ENCODE assay signal across 5 cellular contexts in genomic region chr14:37841039-37841438, GRCh38.
DNase-seq lines count a peak whose midpoint lies in the region; ATAC-seq, FAIRE-seq and TF ChIP-seq lines count a peak whose summit lies in the region.
"Not testable (repeated sequence)": the region's sequence is repeated elsewhere in the genome, so short reads cannot be mapped to it uniquely, and the experiment has no call there.

No MANE protein-coding gene starts in this region.

- H3K18ac ChIP-seq in IMR-90 (ENCODE audit: low read depth, low read length); H1 (ENCODE audit: extremely low read depth, low read length): not testable (repeated sequence)

- not testable (repeated sequence) for H3K56ac ChIP-seq in IMR-90 (ENCODE audit: extremely low read depth, insufficient read depth, low read length); H1 (replicated peaks; ENCODE audit: insufficient read length, low read depth, low read length)

- H2BK20ac ChIP-seq in IMR-90 (ENCODE audit: low read depth, low read length); H1 (ENCODE audit: low read length): not testable (repeated sequence)

- not testable (repeated sequence) for H3K9me1 ChIP-seq in IMR-90 (ENCODE audit: insufficient read depth, low read length); K562 (ENCODE audit: control insufficient read depth, insufficient read depth, low read length)

- CTCF ChIA-PET in A549 (lab: Yijun Ruan, JAX) = interaction anchor here (1.3 kb wide), 1 partner anchor 128 kb away, joined by 3 read pairs; no protein-coding TSS in a partner anchor
- CTCF ChIA-PET in IMR-90 (lab: Yijun Ruan, JAX); K562 (lab: Yijun Ruan, JAX; ENCODE audit: low intra/inter-chr PET ratio); HepG2 (lab: Yijun Ruan, JAX; ENCODE audit: low intra/inter-chr PET ratio, low total read pairs): not testable (repeated sequence)
- CTCF ChIA-PET in H1 (lab: Charles Lee; ENCODE audit: partially characterized antibody) = interaction anchor here (0.8 to 0.9 kb wide), 2 partner anchors 10 to 763 kb away, joined by 3 to 4 read pairs; no protein-coding TSS in a partner anchor

- not testable (repeated sequence) for H3K79me1 ChIP-seq in IMR-90 (ENCODE audit: low read depth in 1 of 2, low read length in 2 of 2); H1 (ENCODE audit: low read depth, low read length)

- H3K23me2 ChIP-seq in H1 (ENCODE audit: low read depth, low read length) = not testable (repeated sequence)

- not testable (repeated sequence) for H2AK9ac ChIP-seq in IMR-90 (replicated peaks; ENCODE audit: low read depth, low read length, poor library complexity)

- not testable (repeated sequence) for H3K4me2 ChIP-seq in A549; IMR-90 (ENCODE audit: low read depth, low read length); K562 (ENCODE audit: insufficient read depth, low read length); H1 (ENCODE audit: insufficient read depth in 1 of 2, low read depth in 2 of 2, low read length in 2 of 2); HepG2 (ENCODE audit: low read depth, low read length)

- H4K5ac ChIP-seq in IMR-90 (ENCODE audit: low read depth, low read length); H1 (ENCODE audit: insufficient read length, low read depth, low read length): not testable (repeated sequence)

- ATAC-seq in A549; IMR-90 (ENCODE audit: low read depth); K562; HepG2: not testable (repeated sequence)

- not testable (repeated sequence) for H3K23ac ChIP-seq in IMR-90 (ENCODE audit: low read depth, low read length); H1 (ENCODE audit: insufficient read length)

- not testable (repeated sequence) for H2BK12ac ChIP-seq in H1 (ENCODE audit: low read depth, low read length)

- not testable (repeated sequence) for H3K14ac ChIP-seq in IMR-90 (replicated peaks; ENCODE audit: low read depth, low read length); H1 (ENCODE audit: insufficient read length)

- TF ChIP-seq POLR2A in A549 (IDR thresholded peaks at IDR 0.05; ENCODE audit: low read length); IMR-90 (IDR thresholded peaks at IDR 0.05; ENCODE audit: low read depth, low read length); K562 (conservative IDR thresholded peaks at IDR 0.05); H1 (IDR thresholded peaks at IDR 0.05; ENCODE audit: control extremely low read depth in 1 of 2, low read depth in 2 of 2, low read length in 2 of 2); HepG2 (IDR thresholded peaks at IDR 0.05; ENCODE audit: insufficient read depth in 1 of 2, low read depth in 2 of 2, low read length in 2 of 2): not testable (repeated sequence)

- DNase-seq in A549 (ENCODE audit: low read depth in 1 of 2, low spot score in 1 of 2); IMR-90; K562 (ENCODE audit: extremely low read depth in 1 of 4, low spot score in 3 of 4); H1 (ENCODE audit: low read depth in 1 of 2, low spot score in 2 of 2); HepG2 (ENCODE audit: low spot score): not testable (repeated sequence)

- 35% methylated on average over 4 of the region's 4 CpGs for WGBS in A549 (ENCODE audit: missing lambda C conversion rate)
- WGBS in IMR-90 (ENCODE audit: extremely low coverage in 2 of 2, insufficient read length in 1 of 2), 2 experiments = no CpG with 5 or more reads among the region's 4 CpGs
- WGBS in K562 (ENCODE audit: insufficient coverage, low coverage, missing lambda C conversion rate) = 0% methylated on average over 3 of the region's 4 CpGs
- 88% methylated on average over 4 of the region's 4 CpGs; no CpG with 5 or more reads in 1 of the 2 experiments for WGBS in H1 (ENCODE audit: extremely low coverage in 1 of 2, insufficient coverage in 1 of 2, insufficient read length in 1 of 2, insufficient replicate concordance in 2 of 2, low coverage in 1 of 2, low lambda C conversion rate in 2 of 2, missing lambda C conversion rate in 1 of 2), 2 experiments
- 87% methylated on average over 4 of the region's 4 CpGs for WGBS in HepG2 (ENCODE audit: low lambda C conversion rate)

- H3K9ac ChIP-seq in IMR-90 (ENCODE audit: low read depth, low read length); K562 (ENCODE audit: insufficient read depth in 1 of 2, low read depth in 2 of 2, low read length in 2 of 2); H1 (replicated peaks in 1 of 4; ENCODE audit: extremely low read depth in 1 of 4, low read depth in 3 of 4, low read length in 3 of 4); HepG2 (ENCODE audit: insufficient read depth, low read depth, low read length): not testable (repeated sequence)

- dilution Hi-C loops in IMR-90 (cut with HindIII; ENCODE audit: low sequenced_read_pairs, unreplicated experiment) = not testable (repeated sequence)

- not testable (repeated sequence) for H3K4me1 ChIP-seq in A549; IMR-90 (ENCODE audit: control insufficient read depth, insufficient read depth, low read length); K562 (replicated peaks in 1 of 2; ENCODE audit: control insufficient read depth in 2 of 2, insufficient read depth in 2 of 2, low read length in 2 of 2); H1 (replicated peaks in 1 of 4; ENCODE audit: control insufficient read depth in 3 of 4, insufficient read depth in 4 of 4, low read length in 3 of 4)
- peaks cover 19% of the 10 kb centered on the region for H3K4me1 ChIP-seq in HepG2 (ENCODE audit: insufficient read depth, low read length)

- not testable (repeated sequence) for H3K9me3 ChIP-seq in A549; IMR-90 (ENCODE audit: control insufficient read depth, insufficient read depth, low read length); K562 (replicated peaks; ENCODE audit: control insufficient read depth, insufficient read depth, low read depth, low read length); H1 (ENCODE audit: insufficient read depth in 2 of 2, low read depth in 1 of 2, low read length in 1 of 2); HepG2 (ENCODE audit: low read length)

- H4K8ac ChIP-seq in IMR-90 (ENCODE audit: low read depth in 2 of 2, low read length in 2 of 2); H1 (ENCODE audit: extremely low read depth, insufficient read depth, low read length): not testable (repeated sequence)

- FAIRE-seq in A549 (lab: Jason Lieb, UNC); K562 (lab: Jason Lieb, UNC); H1 (lab: Jason Lieb, UNC); HepG2 (lab: Jason Lieb, UNC): not testable (repeated sequence)

- not testable (repeated sequence) for TF ChIP-seq CTCF in A549 (IDR thresholded peaks at IDR 0.05); IMR-90 (conservative IDR thresholded peaks at IDR 0.05; ENCODE audit: low read depth, low read length); K562 (IDR thresholded peaks at IDR 0.05 in 2 of 3, conservative IDR thresholded peaks at IDR 0.05 in 1 of 3; ENCODE audit: insufficient read depth in 2 of 3, low read depth in 1 of 3, low read length in 3 of 3); H1 (IDR thresholded peaks at IDR 0.05; ENCODE audit: control extremely low read depth in 1 of 3, insufficient read depth in 1 of 3, low read depth in 1 of 3, low read length in 3 of 3); HepG2 (CRISPR knock-in tag; IDR thresholded peaks at IDR 0.05)

- not testable (repeated sequence) for H3K27me3 ChIP-seq in IMR-90 (ENCODE audit: control insufficient read depth, insufficient read depth, low read length); K562 (ENCODE audit: control insufficient read depth in 2 of 2, insufficient read depth in 2 of 2, low read length in 2 of 2); H1 (replicated peaks in 1 of 4; ENCODE audit: control insufficient read depth in 3 of 4, extremely low read depth in 1 of 4, insufficient read depth in 3 of 4, low read length in 3 of 4); HepG2 (ENCODE audit: control insufficient read depth in 1 of 2, insufficient read depth in 2 of 2, low read length in 2 of 2)

- not testable (repeated sequence) for H3K4ac ChIP-seq in IMR-90 (ENCODE audit: low read depth, low read length); H1 (replicated peaks; ENCODE audit: insufficient read length, low read depth, low read length)

- not testable (repeated sequence) for H4K20me1 ChIP-seq in IMR-90 (ENCODE audit: insufficient read depth, low read length); K562 (replicated peaks; ENCODE audit: control insufficient read depth, insufficient read depth, low read length); H1 (replicated peaks in 1 of 2; ENCODE audit: control insufficient read depth in 1 of 2, insufficient read depth in 2 of 2, low read length in 2 of 2); HepG2 (ENCODE audit: insufficient read depth, low read length)

- not testable (repeated sequence) for H3K79me2 ChIP-seq in K562 (ENCODE audit: control insufficient read depth, insufficient read depth, low read length); H1 (ENCODE audit: control insufficient read depth in 1 of 2, insufficient read depth in 2 of 2, low read length in 2 of 2); HepG2 (ENCODE audit: insufficient read depth, low read length)

- in situ Hi-C loops in IMR-90 (cut with MboI; ENCODE audit: low sequenced_read_pairs); K562 (cut with MboI): not testable (repeated sequence)
- in situ Hi-C loops in HepG2 (cut with HindIII; ENCODE audit: extremely low pct_ligation_motif_present, low pct_unique_long_range_greater_than_20kb) = loop anchor here (25.0 kb wide), 1 partner anchor 1979 kb away; no protein-coding TSS in a partner anchor

- not testable (repeated sequence) for H3K4me3 ChIP-seq in A549; IMR-90 (ENCODE audit: insufficient read depth, low read depth, low read length); K562; H1 (ENCODE audit: extremely low read depth in 1 of 4, insufficient read depth in 2 of 4, low read depth in 3 of 4, low read length in 4 of 4); HepG2 (replicated peaks in 1 of 3; ENCODE audit: insufficient read depth in 1 of 3, low read depth in 2 of 3, low read length in 3 of 3)

- not testable (repeated sequence) for H2AK5ac ChIP-seq in IMR-90 (ENCODE audit: low read depth, low read length); H1 (ENCODE audit: low read depth, low read length)

- not testable (repeated sequence) for H2AFZ ChIP-seq in IMR-90 (replicated peaks; ENCODE audit: low read length, poor library complexity); K562 (ENCODE audit: low read depth, low read length); H1 (ENCODE audit: low read length); HepG2 (ENCODE audit: low read length)

- not testable (repeated sequence) for H3K27ac ChIP-seq in A549; IMR-90 (ENCODE audit: insufficient read depth, low read length); K562 (ENCODE audit: extremely low read depth, low read depth, low read length); H1 (ENCODE audit: low read depth, low read length); HepG2 (ENCODE audit: extremely low read length, insufficient read depth, low read length)

- intact Hi-C loops in IMR-90 (cut with micrococcal nuclease); K562 (cut with micrococcal nuclease); HepG2 (cut with micrococcal nuclease; ENCODE audit: unreplicated experiment): not testable (repeated sequence)

- not testable (repeated sequence) for H2BK120ac ChIP-seq in IMR-90 (ENCODE audit: low read depth, low read length); H1 (replicated peaks; ENCODE audit: low read depth, low read length)

- TF ChIP-seq EP300 in A549 (IDR thresholded peaks at IDR 0.05); K562 (IDR thresholded peaks at IDR 0.05; ENCODE audit: low read length); H1 (IDR thresholded peaks at IDR 0.05; ENCODE audit: borderline replicate concordance in 1 of 2, low read depth in 2 of 2, low read length in 2 of 2); HepG2 (IDR thresholded peaks at IDR 0.05; ENCODE audit: low read depth in 2 of 2, low read length in 2 of 2); HepG2 (CRISPR knock-in tag; IDR thresholded peaks at IDR 0.05; ENCODE audit: borderline replicate concordance): not testable (repeated sequence)

- not testable (repeated sequence) for BruUV-seq in IMR-90 (replicated peaks; lab: Mats Ljungman, UMichigan); K562 (replicated peaks; lab: Mats Ljungman, UMichigan); HepG2 (replicated peaks; lab: Mats Ljungman, UMichigan)

- not testable (repeated sequence) for H2BK5ac ChIP-seq in IMR-90 (ENCODE audit: low read depth, low read length, poor library complexity, severe bottlenecking); H1 (ENCODE audit: low read depth, low read length)

- H2BK15ac ChIP-seq in IMR-90 (ENCODE audit: low read depth, low read length); H1 (ENCODE audit: low read length): not testable (repeated sequence)

- not testable (repeated sequence) for H3K36me3 ChIP-seq in IMR-90 (ENCODE audit: control insufficient read depth, insufficient read depth, low read length); K562 (ENCODE audit: control insufficient read depth, insufficient read depth, low read length); H1 (ENCODE audit: control insufficient read depth in 2 of 4, insufficient read depth in 4 of 4, low read length in 3 of 4); HepG2 (replicated peaks in 1 of 2; ENCODE audit: control insufficient read depth in 1 of 2, insufficient read depth in 2 of 2, low read length in 2 of 2)

- H4K91ac ChIP-seq in IMR-90 (ENCODE audit: insufficient read depth, low read depth, low read length); H1 (replicated peaks; ENCODE audit: insufficient read length, low read length): not testable (repeated sequence)

- POLR2A ChIA-PET in A549 (lab: Yijun Ruan, JAX); IMR-90 (lab: Charles Lee; ENCODE audit: unreplicated experiment); K562 (lab: Yijun Ruan, JAX); HepG2 (lab: Yijun Ruan, JAX): not testable (repeated sequence)
- POLR2A ChIA-PET in H1 (lab: Charles Lee; ENCODE audit: partially characterized antibody) = interaction anchor here (0.5 kb wide), 1 partner anchor 28 kb away, joined by 3 read pairs; no protein-coding TSS in a partner anchor

- not testable (repeated sequence) for TF ChIP-seq RAD21 in A549 (conservative IDR thresholded peaks at IDR 0.05 in 1 of 2, IDR thresholded peaks at IDR 0.05 in 1 of 2); IMR-90 (IDR thresholded peaks at IDR 0.05; ENCODE audit: low read length); K562 (CRISPR knock-in tag; conservative IDR thresholded peaks at IDR 0.05 in 1 of 2, IDR thresholded peaks at IDR 0.05 in 1 of 2); H1 (IDR thresholded peaks at IDR 0.05 in 1 of 2, conservative IDR thresholded peaks at IDR 0.05 in 1 of 2; ENCODE audit: low read depth in 2 of 2, low read length in 2 of 2); HepG2 (CRISPR knock-in tag; IDR thresholded peaks at IDR 0.05)
